In the genomic region with DNA sequence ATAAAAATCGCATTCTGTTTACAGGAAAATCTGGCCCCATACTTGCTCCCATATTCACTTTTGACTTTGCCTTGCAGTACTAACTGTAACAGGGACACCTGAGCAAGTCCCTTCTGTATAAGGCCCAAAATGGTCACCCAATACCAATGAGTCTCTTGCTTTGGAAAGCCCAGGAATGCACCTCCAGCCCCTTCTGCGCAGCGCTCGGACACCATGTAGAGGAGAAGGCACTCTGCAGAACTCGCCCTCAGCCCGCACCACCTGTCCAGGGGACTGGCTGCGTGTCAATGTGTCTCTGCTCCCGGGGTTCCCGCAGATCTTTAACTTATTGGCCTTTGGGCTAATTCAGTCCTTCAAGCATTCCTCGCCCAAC, we compare ENCODE assay signal across 1 cellular context.
TF ChIP-seq lines count a peak whose summit lies in the region.

No MANE protein-coding gene starts in this region.

TF ChIP-seq in HepG2, 621 proteins besides CTCF, POLR2A, EP300 and RAD21 (continues in another document):
- no peak for TF ChIP-seq ZFP36L1 (CRISPR knock-in tag; IDR thresholded peaks at IDR 0.05)
- TF ChIP-seq RARA (CRISPR knock-in tag; IDR thresholded peaks at IDR 0.05), result no peak
- TF ChIP-seq ZNF207 (IDR thresholded peaks at IDR 0.05; ENCODE audit: borderline replicate concordance), result no peak
- TF ChIP-seq ZNF160 (CRISPR knock-in tag; IDR thresholded peaks at IDR 0.05), result no peak
- TF ChIP-seq, protein P1, sequence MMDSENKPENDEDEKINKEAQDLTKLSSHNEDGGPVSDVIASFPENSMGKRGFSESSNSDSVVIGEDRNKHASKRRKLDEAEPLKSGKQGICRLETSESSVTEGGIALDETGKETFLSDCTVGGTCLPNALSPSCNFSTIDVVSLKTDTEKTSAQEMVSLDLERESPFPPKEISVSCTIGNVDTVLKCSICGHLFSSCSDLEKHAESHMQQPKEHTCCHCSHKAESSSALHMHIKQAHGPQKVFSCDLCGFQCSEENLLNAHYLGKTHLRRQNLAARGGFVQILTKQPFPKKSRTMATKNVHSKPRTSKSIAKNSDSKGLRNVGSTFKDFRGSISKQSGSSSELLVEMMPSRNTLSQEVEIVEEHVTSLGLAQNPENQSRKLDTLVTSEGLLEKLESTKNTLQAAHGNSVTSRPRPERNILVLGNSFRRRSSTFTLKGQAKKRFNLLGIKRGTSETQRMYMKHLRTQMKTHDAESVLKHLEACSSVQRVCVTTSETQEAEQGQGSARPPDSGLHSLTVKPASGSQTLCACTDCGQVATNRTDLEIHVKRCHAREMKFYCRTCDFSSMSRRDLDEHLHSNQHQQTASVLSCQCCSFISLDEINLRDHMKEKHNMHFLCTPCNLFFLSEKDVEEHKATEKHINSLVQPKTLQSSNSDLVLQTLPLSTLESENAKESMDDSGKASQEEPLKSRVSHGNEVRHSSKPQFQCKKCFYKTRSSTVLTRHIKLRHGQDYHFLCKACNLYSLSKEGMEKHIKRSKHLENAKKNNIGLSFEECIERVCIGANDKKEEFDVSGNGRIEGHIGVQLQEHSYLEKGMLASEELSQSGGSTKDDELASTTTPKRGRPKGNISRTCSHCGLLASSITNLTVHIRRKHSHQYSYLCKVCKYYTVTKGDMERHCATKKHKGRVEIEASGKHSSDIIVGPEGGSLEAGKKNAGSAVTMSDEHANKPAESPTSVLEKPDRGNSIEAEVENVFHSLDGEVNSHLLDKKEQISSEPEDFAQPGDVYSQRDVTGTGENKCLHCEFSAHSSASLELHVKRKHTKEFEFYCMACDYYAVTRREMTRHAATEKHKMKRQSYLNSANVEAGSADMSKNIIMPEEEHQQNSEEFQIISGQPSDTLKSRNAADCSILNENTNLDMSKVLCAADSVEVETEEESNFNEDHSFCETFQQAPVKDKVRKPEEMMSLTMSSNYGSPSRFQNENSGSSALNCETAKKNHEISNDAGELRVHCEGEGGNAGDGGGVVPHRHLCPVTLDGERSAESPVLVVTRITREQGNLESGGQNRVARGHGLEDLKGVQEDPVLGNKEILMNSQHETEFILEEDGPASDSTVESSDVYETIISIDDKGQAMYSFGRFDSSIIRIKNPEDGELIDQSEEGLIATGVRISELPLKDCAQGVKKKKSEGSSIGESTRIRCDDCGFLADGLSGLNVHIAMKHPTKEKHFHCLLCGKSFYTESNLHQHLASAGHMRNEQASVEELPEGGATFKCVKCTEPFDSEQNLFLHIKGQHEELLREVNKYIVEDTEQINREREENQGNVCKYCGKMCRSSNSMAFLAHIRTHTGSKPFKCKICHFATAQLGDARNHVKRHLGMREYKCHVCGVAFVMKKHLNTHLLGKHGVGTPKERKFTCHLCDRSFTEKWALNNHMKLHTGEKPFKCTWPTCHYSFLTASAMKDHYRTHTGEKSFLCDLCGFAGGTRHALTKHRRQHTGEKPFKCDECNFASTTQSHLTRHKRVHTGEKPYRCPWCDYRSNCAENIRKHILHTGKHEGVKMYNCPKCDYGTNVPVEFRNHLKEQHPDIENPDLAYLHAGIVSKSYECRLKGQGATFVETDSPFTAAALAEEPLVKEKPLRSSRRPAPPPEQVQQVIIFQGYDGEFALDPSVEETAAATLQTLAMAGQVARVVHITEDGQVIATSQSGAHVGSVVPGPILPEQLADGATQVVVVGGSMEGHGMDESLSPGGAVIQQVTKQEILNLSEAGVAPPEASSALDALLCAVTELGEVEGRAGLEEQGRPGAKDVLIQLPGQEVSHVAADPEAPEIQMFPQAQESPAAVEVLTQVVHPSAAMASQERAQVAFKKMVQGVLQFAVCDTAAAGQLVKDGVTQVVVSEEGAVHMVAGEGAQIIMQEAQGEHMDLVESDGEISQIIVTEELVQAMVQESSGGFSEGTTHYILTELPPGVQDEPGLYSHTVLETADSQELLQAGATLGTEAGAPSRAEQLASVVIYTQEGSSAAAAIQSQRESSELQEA (CRISPR knock-in tag; IDR thresholded peaks at IDR 0.05; ENCODE audit: not compliant biosample characterization), result no peak
- TF ChIP-seq NR1H2 (CRISPR knock-in tag; IDR thresholded peaks at IDR 0.05; ENCODE audit: borderline replicate concordance, low read depth), result no peak
- peak; percentile 0 for TF ChIP-seq CCAR2 (optimal IDR thresholded peaks at IDR 0.05; ENCODE audit: low read depth, low read length)
- no peak for TF ChIP-seq NR2C2 (CRISPR knock-in tag; IDR thresholded peaks at IDR 0.05; ENCODE audit: borderline replicate concordance)
- 0 out of 2 replicates have a peak, but pooled peaks have one; percentile 24 for TF ChIP-seq ZNF678 (CRISPR knock-in tag; IDR thresholded peaks at IDR 0.05)
- TF ChIP-seq, protein P2, sequence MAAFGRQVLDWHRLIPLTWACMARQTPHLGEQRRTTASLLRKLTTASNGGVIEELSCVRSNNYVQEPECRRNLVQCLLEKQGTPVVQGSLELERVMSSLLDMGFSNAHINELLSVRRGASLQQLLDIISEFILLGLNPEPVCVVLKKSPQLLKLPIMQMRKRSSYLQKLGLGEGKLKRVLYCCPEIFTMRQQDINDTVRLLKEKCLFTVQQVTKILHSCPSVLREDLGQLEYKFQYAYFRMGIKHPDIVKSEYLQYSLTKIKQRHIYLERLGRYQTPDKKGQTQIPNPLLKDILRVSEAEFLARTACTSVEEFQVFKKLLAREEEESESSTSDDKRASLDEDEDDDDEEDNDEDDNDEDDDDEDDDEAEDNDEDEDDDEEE (CRISPR knock-in tag; IDR thresholded peaks at IDR 0.05), result peak; percentile 66; the same call in 1 of the 2 replicates
- no peak for TF ChIP-seq MAZ (IDR thresholded peaks at IDR 0.05; ENCODE audit: borderline replicate concordance, low read depth, low read length)
- TF ChIP-seq MAZ (CRISPR knock-in tag; IDR thresholded peaks at IDR 0.05; ENCODE audit: low read depth), result no peak
- TF ChIP-seq ZNF30 (CRISPR knock-in tag; IDR thresholded peaks at IDR 0.05), result no peak
- no peak for TF ChIP-seq ZNF138 (CRISPR knock-in tag; IDR thresholded peaks at IDR 0.05; ENCODE audit: low read depth)
- no peak for TF ChIP-seq ARNT (IDR thresholded peaks at IDR 0.05)
- TF ChIP-seq, protein P3, sequence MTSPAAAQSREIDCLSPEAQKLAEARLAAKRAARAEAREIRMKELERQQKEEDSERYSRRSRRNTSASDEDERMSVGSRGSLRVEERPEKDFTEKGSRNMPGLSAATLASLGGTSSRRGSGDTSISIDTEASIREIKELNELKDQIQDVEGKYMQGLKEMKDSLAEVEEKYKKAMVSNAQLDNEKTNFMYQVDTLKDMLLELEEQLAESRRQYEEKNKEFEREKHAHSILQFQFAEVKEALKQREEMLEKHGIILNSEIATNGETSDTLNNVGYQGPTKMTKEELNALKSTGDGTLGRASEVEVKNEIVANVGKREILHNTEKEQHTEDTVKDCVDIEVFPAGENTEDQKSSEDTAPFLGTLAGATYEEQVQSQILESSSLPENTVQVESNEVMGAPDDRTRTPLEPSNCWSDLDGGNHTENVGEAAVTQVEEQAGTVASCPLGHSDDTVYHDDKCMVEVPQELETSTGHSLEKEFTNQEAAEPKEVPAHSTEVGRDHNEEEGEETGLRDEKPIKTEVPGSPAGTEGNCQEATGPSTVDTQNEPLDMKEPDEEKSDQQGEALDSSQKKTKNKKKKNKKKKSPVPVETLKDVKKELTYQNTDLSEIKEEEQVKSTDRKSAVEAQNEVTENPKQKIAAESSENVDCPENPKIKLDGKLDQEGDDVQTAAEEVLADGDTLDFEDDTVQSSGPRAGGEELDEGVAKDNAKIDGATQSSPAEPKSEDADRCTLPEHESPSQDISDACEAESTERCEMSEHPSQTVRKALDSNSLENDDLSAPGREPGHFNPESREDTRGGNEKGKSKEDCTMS (CRISPR knock-in tag; conservative IDR thresholded peaks at IDR 0.05), result no peak
- no peak for TF ChIP-seq CREM (IDR thresholded peaks at IDR 0.05)
- no peak for TF ChIP-seq CREM (CRISPR knock-in tag; IDR thresholded peaks at IDR 0.05)
- TF ChIP-seq ZFP82 (CRISPR knock-in tag; IDR thresholded peaks at IDR 0.05; ENCODE audit: borderline replicate concordance), result no peak
- no peak for TF ChIP-seq BCL6 (CRISPR knock-in tag; IDR thresholded peaks at IDR 0.05)
- TF ChIP-seq ATAD3A (CRISPR knock-in tag; IDR thresholded peaks at IDR 0.05), result no peak
- no peak for TF ChIP-seq ZFP1 (CRISPR knock-in tag; IDR thresholded peaks at IDR 0.05)
- TF ChIP-seq, protein P4, sequence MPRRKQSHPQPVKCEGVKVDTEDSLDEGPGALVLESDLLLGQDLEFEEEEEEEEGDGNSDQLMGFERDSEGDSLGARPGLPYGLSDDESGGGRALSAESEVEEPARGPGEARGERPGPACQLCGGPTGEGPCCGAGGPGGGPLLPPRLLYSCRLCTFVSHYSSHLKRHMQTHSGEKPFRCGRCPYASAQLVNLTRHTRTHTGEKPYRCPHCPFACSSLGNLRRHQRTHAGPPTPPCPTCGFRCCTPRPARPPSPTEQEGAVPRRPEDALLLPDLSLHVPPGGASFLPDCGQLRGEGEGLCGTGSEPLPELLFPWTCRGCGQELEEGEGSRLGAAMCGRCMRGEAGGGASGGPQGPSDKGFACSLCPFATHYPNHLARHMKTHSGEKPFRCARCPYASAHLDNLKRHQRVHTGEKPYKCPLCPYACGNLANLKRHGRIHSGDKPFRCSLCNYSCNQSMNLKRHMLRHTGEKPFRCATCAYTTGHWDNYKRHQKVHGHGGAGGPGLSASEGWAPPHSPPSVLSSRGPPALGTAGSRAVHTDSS (CRISPR knock-in tag; conservative IDR thresholded peaks at IDR 0.05), result no peak
- no peak for TF ChIP-seq SIX1 (CRISPR knock-in tag; IDR thresholded peaks at IDR 0.05; ENCODE audit: borderline replicate concordance)
- no peak for TF ChIP-seq ZFP36L2 (CRISPR knock-in tag; IDR thresholded peaks at IDR 0.05)
- TF ChIP-seq ZNF224 (CRISPR knock-in tag; IDR thresholded peaks at IDR 0.05), result no peak
- TF ChIP-seq DMAP1 (CRISPR knock-in tag; IDR thresholded peaks at IDR 0.05), result no peak
- no peak for TF ChIP-seq PLRG1 (conservative IDR thresholded peaks at IDR 0.05)
- TF ChIP-seq ZFX (CRISPR knock-in tag; IDR thresholded peaks at IDR 0.05; ENCODE audit: low read depth), result no peak
- no peak for TF ChIP-seq ZNF317 (CRISPR knock-in tag; IDR thresholded peaks at IDR 0.05)
- no peak for TF ChIP-seq SMYD3 (CRISPR knock-in tag; IDR thresholded peaks at IDR 0.05)
- TF ChIP-seq ZNF10 (CRISPR knock-in tag; IDR thresholded peaks at IDR 0.05; ENCODE audit: borderline replicate concordance, low read depth), result no peak
- TF ChIP-seq ZNF333 (CRISPR knock-in tag; IDR thresholded peaks at IDR 0.05; ENCODE audit: borderline replicate concordance), result 0 out of 2 replicates have a peak, but pooled peaks have one; percentile 40
- no peak for TF ChIP-seq XBP1 (CRISPR knock-in tag; IDR thresholded peaks at IDR 0.05)
- no peak for TF ChIP-seq CC2D1A (CRISPR knock-in tag; IDR thresholded peaks at IDR 0.05)
- TF ChIP-seq GTF3A (CRISPR knock-in tag; conservative IDR thresholded peaks at IDR 0.05), result no peak
- TF ChIP-seq, protein P5, sequence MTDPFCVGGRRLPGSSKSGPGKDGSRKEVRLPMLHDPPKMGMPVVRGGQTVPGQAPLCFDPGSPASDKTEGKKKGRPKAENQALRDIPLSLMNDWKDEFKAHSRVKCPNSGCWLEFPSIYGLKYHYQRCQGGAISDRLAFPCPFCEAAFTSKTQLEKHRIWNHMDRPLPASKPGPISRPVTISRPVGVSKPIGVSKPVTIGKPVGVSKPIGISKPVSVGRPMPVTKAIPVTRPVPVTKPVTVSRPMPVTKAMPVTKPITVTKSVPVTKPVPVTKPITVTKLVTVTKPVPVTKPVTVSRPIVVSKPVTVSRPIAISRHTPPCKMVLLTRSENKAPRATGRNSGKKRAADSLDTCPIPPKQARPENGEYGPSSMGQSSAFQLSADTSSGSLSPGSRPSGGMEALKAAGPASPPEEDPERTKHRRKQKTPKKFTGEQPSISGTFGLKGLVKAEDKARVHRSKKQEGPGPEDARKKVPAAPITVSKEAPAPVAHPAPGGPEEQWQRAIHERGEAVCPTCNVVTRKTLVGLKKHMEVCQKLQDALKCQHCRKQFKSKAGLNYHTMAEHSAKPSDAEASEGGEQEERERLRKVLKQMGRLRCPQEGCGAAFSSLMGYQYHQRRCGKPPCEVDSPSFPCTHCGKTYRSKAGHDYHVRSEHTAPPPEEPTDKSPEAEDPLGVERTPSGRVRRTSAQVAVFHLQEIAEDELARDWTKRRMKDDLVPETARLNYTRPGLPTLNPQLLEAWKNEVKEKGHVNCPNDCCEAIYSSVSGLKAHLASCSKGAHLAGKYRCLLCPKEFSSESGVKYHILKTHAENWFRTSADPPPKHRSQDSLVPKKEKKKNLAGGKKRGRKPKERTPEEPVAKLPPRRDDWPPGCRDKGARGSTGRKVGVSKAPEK (CRISPR knock-in tag; IDR thresholded peaks at IDR 0.05; ENCODE audit: borderline replicate concordance), result no peak
- TF ChIP-seq NFKB2 (CRISPR knock-in tag; IDR thresholded peaks at IDR 0.05; ENCODE audit: borderline replicate concordance), result 0 out of 2 replicates have a peak, but pooled peaks have one; percentile 20
- no peak for TF ChIP-seq ZSCAN20 (CRISPR knock-in tag; IDR thresholded peaks at IDR 0.05; ENCODE audit: borderline replicate concordance)
- TF ChIP-seq ZNF260 (CRISPR knock-in tag; IDR thresholded peaks at IDR 0.05; ENCODE audit: borderline replicate concordance, low read depth), result no peak
- TF ChIP-seq, protein P6, sequence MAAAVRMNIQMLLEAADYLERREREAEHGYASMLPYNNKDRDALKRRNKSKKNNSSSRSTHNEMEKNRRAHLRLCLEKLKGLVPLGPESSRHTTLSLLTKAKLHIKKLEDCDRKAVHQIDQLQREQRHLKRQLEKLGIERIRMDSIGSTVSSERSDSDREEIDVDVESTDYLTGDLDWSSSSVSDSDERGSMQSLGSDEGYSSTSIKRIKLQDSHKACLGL (CRISPR knock-in tag; IDR thresholded peaks at IDR 0.05), result 0 out of 2 replicates have a peak, but pooled peaks have one; percentile 45
- 0 out of 2 replicates have a peak, but pooled peaks have one; percentile 54 for TF ChIP-seq ZNF616 (CRISPR knock-in tag; IDR thresholded peaks at IDR 0.05; ENCODE audit: low read depth)
- no peak for TF ChIP-seq YY1 (IDR thresholded peaks at IDR 0.05; ENCODE audit: insufficient read depth, insufficient replicate concordance, low read depth, low read length)
- TF ChIP-seq NONO (IDR thresholded peaks at IDR 0.05), result no peak
- no peak for TF ChIP-seq NONO (CRISPR knock-in tag; conservative IDR thresholded peaks at IDR 0.05)
- no peak for TF ChIP-seq ZNF720 (CRISPR knock-in tag; IDR thresholded peaks at IDR 0.05)
- TF ChIP-seq, protein P7, sequence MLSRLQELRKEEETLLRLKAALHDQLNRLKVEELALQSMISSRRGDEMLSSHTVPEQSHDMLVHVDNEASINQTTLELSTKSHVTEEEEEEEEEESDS (CRISPR knock-in tag; IDR thresholded peaks at IDR 0.05; ENCODE audit: borderline replicate concordance), result no peak
- no peak for TF ChIP-seq RNF2 (conservative IDR thresholded peaks at IDR 0.05; ENCODE audit: low read depth)
- TF ChIP-seq, protein P8, sequence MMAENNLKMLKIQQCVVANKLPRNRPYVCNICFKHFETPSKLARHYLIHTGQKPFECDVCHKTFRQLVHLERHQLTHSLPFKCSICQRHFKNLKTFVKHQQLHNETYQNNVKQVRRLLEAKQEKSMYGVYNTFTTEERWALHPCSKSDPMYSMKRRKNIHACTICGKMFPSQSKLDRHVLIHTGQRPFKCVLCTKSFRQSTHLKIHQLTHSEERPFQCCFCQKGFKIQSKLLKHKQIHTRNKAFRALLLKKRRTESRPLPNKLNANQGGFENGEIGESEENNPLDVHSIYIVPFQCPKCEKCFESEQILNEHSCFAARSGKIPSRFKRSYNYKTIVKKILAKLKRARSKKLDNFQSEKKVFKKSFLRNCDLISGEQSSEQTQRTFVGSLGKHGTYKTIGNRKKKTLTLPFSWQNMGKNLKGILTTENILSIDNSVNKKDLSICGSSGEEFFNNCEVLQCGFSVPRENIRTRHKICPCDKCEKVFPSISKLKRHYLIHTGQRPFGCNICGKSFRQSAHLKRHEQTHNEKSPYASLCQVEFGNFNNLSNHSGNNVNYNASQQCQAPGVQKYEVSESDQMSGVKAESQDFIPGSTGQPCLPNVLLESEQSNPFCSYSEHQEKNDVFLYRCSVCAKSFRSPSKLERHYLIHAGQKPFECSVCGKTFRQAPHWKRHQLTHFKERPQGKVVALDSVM (CRISPR knock-in tag; IDR thresholded peaks at IDR 0.05), result no peak
- TF ChIP-seq POLR2AphosphoS5 (IDR thresholded peaks at IDR 0.05; ENCODE audit: low read depth, low read length), result no peak
